Comparison of ENCODE assay signal across 14 cellular contexts in genomic region chr11:65330544-65330943, GRCh38. TPM values are rescaled to one million over a fixed set of nuclear protein-coding genes. Genes with fewer than 3 reads are reported as not detected.
"Had no signal": no experiment of that assay in that cellular context is flagged by ENCODE, and none has a peak within 500 bp of the region (broad histone marks: within the 10 kb centered on the region; RNA-seq: fewer than 3 reads in every experiment).

No MANE protein-coding gene starts in this region.

- H3K9me3 Mint-ChIP-seq: activated CD4-positive, alpha-beta T cell treated with anti-CD3 and anti-CD28 coated beads, Interleukin-2, amount 10 ng/mL, durations not matched to agents 7 days and 5 days; activated T-cell treated with anti-CD3 and anti-CD28 coated beads, Interleukin-2, amount 50 U/mL, for 24 hours; naive B cell; neural crest cell; stimulated activated naive B cell treated with anti-CD40 and anti-IgM and Interleukin-4, amounts not matched to agents 10 μg/mL and 1 μg/mL and 100 μg/mL, for 72 hours had no signal

- H3K4me3 ChIP-seq: gastrocnemius medialis, left lung, mucosa of descending colon, pancreas, thoracic aorta had no signal

- H3K27ac ChIP-seq: left lung, pancreas, thoracic aorta had no signal

- H3K4me3 Mint-ChIP-seq: activated CD4-positive, alpha-beta T cell treated with anti-CD3 and anti-CD28 coated beads, Interleukin-2, amount 10 ng/mL, durations not matched to agents 7 days and 5 days; activated CD8-positive, alpha-beta T cell treated with anti-CD3 and anti-CD28 coated beads, Interleukin-2, amount 10 ng/mL, durations not matched to agents 7 days and 5 days; activated T-cell treated with anti-CD3 and anti-CD28 coated beads, Interleukin-2, amount 50 U/mL, for 24 hours had no signal

- H3K27ac Mint-ChIP-seq: activated CD4-positive, alpha-beta T cell treated with anti-CD3 and anti-CD28 coated beads, Interleukin-2, amount 10 ng/mL, durations not matched to agents 7 days and 5 days; activated CD8-positive, alpha-beta T cell treated with anti-CD3 and anti-CD28 coated beads, Interleukin-2, amount 10 ng/mL, durations not matched to agents 7 days and 5 days had no signal

- H3K27me3 Mint-ChIP-seq: activated CD4-positive, alpha-beta T cell treated with anti-CD3 and anti-CD28 coated beads, Interleukin-2, amount 10 ng/mL, durations not matched to agents 7 days and 5 days; activated T-cell treated with anti-CD3 and anti-CD28 coated beads, Interleukin-2, amount 50 U/mL, for 24 hours; naive B cell; stimulated activated naive B cell treated with anti-CD40 and anti-IgM and Interleukin-4, amounts not matched to agents 10 μg/mL and 1 μg/mL and 100 μg/mL, for 72 hours had no signal

- H3K36me3 Mint-ChIP-seq: naive B cell had no signal

- H3K36me3 ChIP-seq: breast epithelium, gastrocnemius medialis, heart left ventricle, left lung, pancreas, thoracic aorta had no signal

- FAIRE-seq: pancreas had no signal

- H3K9me3 ChIP-seq: breast epithelium, gastrocnemius medialis, heart left ventricle, left lung, mucosa of descending colon, pancreas, thoracic aorta had no signal

- H3K27me3 ChIP-seq: breast epithelium, gastrocnemius medialis, heart left ventricle, left lung, pancreas had no signal

- ATAC-seq: activated CD8-positive, alpha-beta T cell treated with anti-CD3 and anti-CD28 coated beads, Interleukin-2, amount 10 ng/mL, durations not matched to agents 7 days and 5 days had no signal

RNA-seq across cellular contexts. Expression of gene TIGD3, which starts 24.0 kb away (rescaled TPM):
- total RNA-seq: thoracic aorta, ureter had no signal
